Comparison of ENCODE assay signal across 8 cellular contexts in genomic region chr10:91923371-91924211, GRCh38. TPM values are rescaled to one million over a fixed set of nuclear protein-coding genes. Genes with fewer than 3 reads are reported as not detected.
DNase-seq lines count a peak whose midpoint lies in the region; ATAC-seq and TF ChIP-seq lines count a peak whose summit lies in the region.

Gene BTAF1, plus strand, starts transcription at chr10:91923770. Its CDS starts 307 bp downstream, at chr10:91924077.

- H3K27me3 ChIP-seq in parathyroid adenoma (ENCODE audit: control insufficient read depth, insufficient read depth, low read length) (no peaks in the 10 kb centered on the region), tibial nerve (no peaks in the 10 kb centered on the region)

- H3K79me2 ChIP-seq in parathyroid adenoma = peaks cover 37% of the 10 kb centered on the region

- no peak for TF ChIP-seq CTCF in GM10248 (IDR thresholded peaks at IDR 0.05; ENCODE audit: control extremely low read depth, extremely low read depth, low read depth, missing control alignments)
- TF ChIP-seq CTCF in parathyroid adenoma (IDR thresholded peaks at IDR 0.05) = no peak
- peak in 2 of 5 experiments; percentile 44 to 59 for TF ChIP-seq CTCF in tibial nerve (IDR thresholded peaks at IDR 0.05)

- H3K9me3 ChIP-seq in parathyroid adenoma (ENCODE audit: control insufficient read depth, low read length) (no peaks in the 10 kb centered on the region), tibial nerve (peaks cover 0 to 11% (median 0%) of the 10 kb centered on the region in 4 donors)

- peak within 1 kb of the TSS; percentile 93 for H2AFZ ChIP-seq in parathyroid adenoma

- peak within 1 kb of the TSS; percentile 73 for H3K4me2 ChIP-seq in parathyroid adenoma (ENCODE audit: low read length)

- ATAC-seq in HG02571 (IDR thresholded peaks at IDR 0.05; ENCODE audit: unreplicated experiment) (peak; percentile 97), Right ventricle myocardium superior (ENCODE audit: poor library complexity) (peak; percentile 100)

- CTCF ChIA-PET in GM10248 (lab: Yijun Ruan, JAX) = interaction anchor here (0.7 to 2.1 kb wide), 5 partner anchors 10 to 626 kb away, joined by 3 to 5 read pairs (median 4); partner anchors contain the start of gene FGFBP3

- 0 to 1% methylated on average over 16 to 38 of the region's 65 CpGs for WGBS in tibial nerve, 2 donors

- peak within 1 kb of the TSS; percentile 68 for H3K9ac ChIP-seq in parathyroid adenoma

- DNase-seq in GM10248 (ENCODE audit: extremely low spot score) (peak; percentile 91), NCI-H1048 (lab: John Stamatoyannopoulos, UW) (peak; percentile 86), SW 1271 (lab: John Stamatoyannopoulos, UW) (peak; percentile 38 to 78), Right ventricle myocardium superior (peak; percentile 98), tibial nerve (ENCODE audit: low spot score in 2 of 2) (peak; percentile 85 to 89)
- peak; percentile 81 for DNase-seq in activated naive CD8-positive, alpha-beta T cell treated with anti-CD3 and anti-CD28 coated beads, Interleukin-2, amount 50 U/mL, for 16 hours (ENCODE audit: low read depth, low spot score)

- no peaks in the 10 kb centered on the region for H3K36me3 ChIP-seq in parathyroid adenoma (ENCODE audit: control insufficient read depth, insufficient read depth, low read length)
- no peaks in the 10 kb centered on the region for H3K36me3 ChIP-seq in tibial nerve

- peak within 1 kb of the TSS; percentile 83 for H3K4me3 ChIP-seq in parathyroid adenoma (ENCODE audit: low read depth, low read length)
- peak within 1 kb of the TSS; percentile 64 to 96 (median 88) for H3K4me3 ChIP-seq in tibial nerve

- peak; percentile 88 to 99 for TF ChIP-seq EP300 in tibial nerve (IDR thresholded peaks at IDR 0.05)

- POLR2A ChIA-PET in GM10248 (lab: Yijun Ruan, JAX) = interaction anchor here (0.5 to 1.3 kb wide), 6 partner anchors 10 to 625 kb away, joined by 3 to 8 read pairs (median 4); partner anchors contain the start of gene TNKS2

- H3K27ac ChIP-seq in parathyroid adenoma (peak within 1 kb of the TSS; percentile 89), tibial nerve (peak within 1 kb of the TSS; percentile 82 to 98 (median 98))

- TF ChIP-seq POLR2A in tibial nerve (IDR thresholded peaks at IDR 0.05) = peak; percentile 87 to 95

- intact Hi-C loops in Right ventricle myocardium superior (cut with DNase I) = no loop called here

- H3K4me1 ChIP-seq in parathyroid adenoma (peaks cover 5% of the 10 kb centered on the region), tibial nerve (peaks cover 0 to 46% (median 8%) of the 10 kb centered on the region in 4 donors)

RNA-seq across cellular contexts. Expression of gene BTAF1, which starts in this region (rescaled TPM):
- total RNA-seq in Right ventricle myocardium superior (9.9 TPM), tibial nerve (10 to 100 TPM; 50.4 to 76.7 (median 58.1) TPM)

Comparison
In these comparisons a context has a peak if more than half of its experiments do, and no peak if none do; other contexts are left out.
1. Peak in every context shown above with its lines: DNase-seq, ATAC-seq, H3K4me3 ChIP-seq and H3K27ac ChIP-seq.